ENCODE assay signal across 13 cellular contexts in genomic region chr14:56180754-56181542, GRCh38.
"Had no signal": no experiment of that assay in that cellular context is flagged by ENCODE, and none has a peak within 500 bp of the region (broad histone marks: within the 10 kb centered on the region; RNA-seq: fewer than 3 reads in every experiment).

No MANE protein-coding gene starts in this region.

- DNase-seq: activated CD4-positive, alpha-beta T cell treated with anti-CD3 and anti-CD28 coated beads for 48 hours; activated naive CD4-positive, alpha-beta T cell treated with Interleukin-2 at 50 U/mL for 16 hours; adrenal gland; caudate nucleus; effector CD4-positive, alpha-beta T cell; hippocampal formation; left ventricle myocardium superior; mesenchymal stem cell; stimulated activated CD4-positive, alpha-beta T cell treated with anti-CD3 and anti-CD28 coated beads, Interleukin-4, amount 100 ng/mL, for 4 hours; T-helper 1 cell had no signal

- ATAC-seq: left ventricle myocardium superior had no signal

- H3K4me1 Mint-ChIP-seq: nephron had no signal

- H3K27ac ChIP-seq: adrenal gland, tibial nerve had no signal

- H3K9me3 Mint-ChIP-seq: nephron had no signal

- H3K36me3 ChIP-seq: adrenal gland, tibial nerve had no signal

- H3K27me3 ChIP-seq: adrenal gland, tibial nerve had no signal

- H3K27ac Mint-ChIP-seq: nephron had no signal

- H3K4me1 ChIP-seq: adrenal gland had no signal

- H3K9me3 ChIP-seq: adrenal gland, tibial nerve had no signal

- H3K4me3 ChIP-seq: adrenal gland, coronary artery, tibial nerve had no signal

- H3K4me3 Mint-ChIP-seq: nephron had no signal
